In the genomic region with DNA sequence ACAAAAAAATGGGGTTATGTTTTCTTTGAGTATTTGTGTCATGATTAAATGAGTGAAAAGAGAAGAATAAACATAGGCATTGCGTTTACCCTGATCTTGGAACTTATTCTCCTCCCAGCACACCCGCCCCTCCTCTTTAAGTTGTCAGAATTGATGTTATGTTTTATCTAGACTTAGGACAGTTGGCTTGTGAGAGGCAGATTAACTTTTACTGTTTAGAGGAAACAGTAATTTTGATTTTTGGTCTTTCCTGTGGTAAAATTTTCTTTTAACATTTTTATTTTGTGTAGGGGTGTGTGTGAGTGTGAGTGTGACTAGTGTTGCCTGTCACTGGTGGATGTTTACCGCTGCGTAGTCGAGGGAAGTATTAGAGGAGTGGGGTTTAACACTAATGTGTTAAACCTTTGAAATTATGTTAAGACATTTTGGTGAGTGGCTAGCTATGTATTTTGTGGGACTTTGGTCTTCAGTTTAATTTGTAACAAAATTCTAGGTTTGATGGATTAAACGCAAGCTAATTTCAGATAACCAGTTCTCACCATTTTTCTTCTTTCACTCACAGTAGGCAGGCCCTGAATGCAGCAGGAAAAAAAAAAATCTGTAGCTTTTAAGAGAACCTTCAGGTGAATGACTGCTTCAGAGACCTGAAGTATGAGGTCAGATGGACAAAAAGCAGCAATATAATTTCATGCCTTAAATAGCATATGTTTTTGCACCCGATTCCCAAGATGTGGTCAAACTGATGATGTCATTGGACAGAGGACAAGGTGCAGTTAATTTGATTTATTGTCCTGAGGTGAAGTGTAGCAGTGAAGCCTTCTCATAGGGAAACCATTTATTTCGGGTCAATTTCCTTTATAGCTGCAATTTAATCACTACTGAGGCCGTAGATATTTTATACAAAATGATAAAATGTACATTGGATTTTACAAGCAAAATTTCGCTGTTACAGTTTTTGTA, we compare ENCODE assay signal across 9 cellular contexts. TPM values are rescaled to one million over a fixed set of nuclear protein-coding genes. Genes with fewer than 3 reads are reported as not detected.
DNase-seq lines count a peak whose midpoint lies in the region; ATAC-seq lines count a peak whose summit lies in the region.
"Had no signal": no experiment of that assay in that cellular context is flagged by ENCODE, and none has a peak within 500 bp of the region (broad histone marks: within the 10 kb centered on the region; RNA-seq: fewer than 3 reads in every experiment).

No MANE protein-coding gene starts in this region.

- no peak for ATAC-seq in HG03025 (IDR thresholded peaks at IDR 0.05; ENCODE audit: low FRiP score, unreplicated experiment)

- H3K4me1 ChIP-seq in ectodermal cell (ENCODE audit: control insufficient read depth, insufficient read depth, low read length), result peaks cover 23% of the 10 kb centered on the region
- peaks cover 18% of the 10 kb centered on the region for H3K4me1 ChIP-seq in rectal smooth muscle tissue (ENCODE audit: control insufficient read depth, insufficient read depth, low read length)

- no peak overlapping the region for H3K27ac ChIP-seq in ectodermal cell (ENCODE audit: insufficient read depth, low read depth, low read length, poor library complexity, severe bottlenecking)
- H3K27ac ChIP-seq in rectal smooth muscle tissue (ENCODE audit: low read depth, low read length), result peak overlapping the region; percentile 93

- H3K36me3 ChIP-seq in ectodermal cell (ENCODE audit: control insufficient read depth, insufficient read depth, low read length), result no peaks in the 10 kb centered on the region
- H3K36me3 ChIP-seq in rectal smooth muscle tissue (ENCODE audit: control insufficient read depth, insufficient read depth, low read length), result no peaks in the 10 kb centered on the region

- no peak overlapping the region for H3K9ac ChIP-seq in rectal smooth muscle tissue (ENCODE audit: low read length)

- WGBS in ectodermal cell, 2 experiments, result 84 to 86% methylated on average over 7 to 10 of the region's 10 CpGs

- no peaks in the 10 kb centered on the region for H3K9me3 ChIP-seq in ectodermal cell (ENCODE audit: control insufficient read depth, low read length)

- H3K4me3 ChIP-seq in ectodermal cell (ENCODE audit: insufficient read depth, low read depth, low read length), result peak overlapping the region; percentile 3
- no peak overlapping the region for H3K4me3 ChIP-seq in rectal smooth muscle tissue (ENCODE audit: low read length)
- H3K4me3 ChIP-seq: lung had no signal

- H3K27me3 ChIP-seq in ectodermal cell (ENCODE audit: control insufficient read depth, insufficient read depth, low read length, poor library complexity, severe bottlenecking), result no peaks in the 10 kb centered on the region
- no peaks in the 10 kb centered on the region for H3K27me3 ChIP-seq in rectal smooth muscle tissue (ENCODE audit: control insufficient read depth, insufficient read depth, low read length)

- DNase-seq in DMS 273 (lab: John Stamatoyannopoulos, UW; ENCODE audit: unreplicated experiment) (peak; percentile 17), DMS 273 treated with DMSO at 0.1 percent for 48 hours (lab: John Stamatoyannopoulos, UW) (no peak), NOMO-1 treated with DMSO at 0.1 percent for 48 hours (lab: John Stamatoyannopoulos, UW; ENCODE audit: unreplicated experiment) (peak; percentile 56), COLO829 (ENCODE audit: low spot score) (no peak), activated gamma-delta T cell treated with Interleukin-2 at 50 U/mL for 16 hours (no peak)

RNA-seq across cellular contexts. Expression of gene POU2F1, which starts 2.7 kb away (rescaled TPM):
- polyA plus RNA-seq in ectodermal cell (2013, experiment 1 of 4), result 29.7 TPM
- polyA plus RNA-seq in ectodermal cell (2013, experiment 2 of 4), result 38.1 TPM
- polyA plus RNA-seq in ectodermal cell (2013, experiment 3 of 4), result 14.7 TPM
- polyA plus RNA-seq in ectodermal cell (2013, experiment 4 of 4), result 21.9 TPM

Comparison
In these comparisons a context has a peak if more than half of its experiments do, and no peak if none do; other contexts are left out.
1. DNase-seq: peak in DMS 273 (single experiment) and NOMO-1 treated with DMSO at 0.1 percent for 48 hours (single experiment); none in DMS 273 treated with DMSO at 0.1 percent for 48 hours (single experiment), COLO829 (single experiment) and activated gamma-delta T cell treated with Interleukin-2 at 50 U/mL for 16 hours (single experiment).